In genomic region chr4:165301833-165302232, GRCh38 we compare ENCODE assay signal across 9 cellular contexts. TPM values are rescaled to one million over a fixed set of nuclear protein-coding genes. Genes with fewer than 3 reads are reported as not detected.
DNase-seq lines count a peak whose midpoint lies in the region; ATAC-seq lines count a peak whose summit lies in the region.
"Had no signal": no experiment of that assay in that cellular context is flagged by ENCODE, and none has a peak within 500 bp of the region (broad histone marks: within the 10 kb centered on the region; RNA-seq: fewer than 3 reads in every experiment).

No MANE protein-coding gene starts in this region.

- H3K4me3 Mint-ChIP-seq in activated T-helper 2 cell treated with anti-CD3 and anti-CD28 coated beads, Interferon-gamma antibody, Interleukin-2, Interleukin-4, amounts not matched to agents 10 μg/mL and 5 μg/mL and 100 μg/mL, durations not matched to agents 14 hours and 24 hours and 36 hours (ENCODE audit: low read depth): peak overlapping the region; percentile 78

- H2BK12ac ChIP-seq in neuronal stem cell (ENCODE audit: low read length): no peak overlapping the region

- peaks cover 25% of the 10 kb centered on the region for H3K4me1 Mint-ChIP-seq in activated T-helper 2 cell treated with anti-CD3 and anti-CD28 coated beads, Interferon-gamma antibody, Interleukin-2, Interleukin-4, amounts not matched to agents 10 μg/mL and 5 μg/mL and 100 μg/mL, durations not matched to agents 14 hours and 24 hours and 36 hours (ENCODE audit: low read depth)

- no peaks in the 10 kb centered on the region for H3K9me3 ChIP-seq in muscle layer of colon (ENCODE audit: low read length)
- H3K9me3 ChIP-seq in neuronal stem cell (replicated peaks in 1 of 2; ENCODE audit: control insufficient read depth in 2 of 2, insufficient read depth in 1 of 2, low read depth in 1 of 2, low read length in 2 of 2): no peaks in the 10 kb centered on the region

- no peak overlapping the region for H4K91ac ChIP-seq in neuronal stem cell (ENCODE audit: low read depth, low read length, poor library complexity)

- H3K14ac ChIP-seq in neuronal stem cell (ENCODE audit: low read length): no peak overlapping the region

- H3K27me3 ChIP-seq in muscle layer of colon (ENCODE audit: control insufficient read depth in 1 of 2, insufficient read depth in 2 of 2, low read length in 2 of 2): no peaks in the 10 kb centered on the region
- H3K27me3 ChIP-seq in neuronal stem cell (ENCODE audit: control insufficient read depth in 3 of 3, insufficient read depth in 3 of 3, low read depth in 1 of 3, low read length in 3 of 3): no peaks in the 10 kb centered on the region

- H3K4me3 ChIP-seq in muscle layer of colon (ENCODE audit: low read depth in 1 of 2, low read length in 2 of 2) (peak overlapping the region; percentile 7 to 38), neuronal stem cell (ENCODE audit: low read length in 2 of 2) (no peak overlapping the region)

- no peaks in the 10 kb centered on the region for H3K79me1 ChIP-seq in neuronal stem cell (ENCODE audit: low read depth, low read length)

- no peak overlapping the region for H2AFZ ChIP-seq in neuronal stem cell (ENCODE audit: low read length)

- no peak overlapping the region for H2BK120ac ChIP-seq in neuronal stem cell (ENCODE audit: low read depth, low read length)

- H3K4ac ChIP-seq in neuronal stem cell (ENCODE audit: low read length): no peak overlapping the region

- no peak overlapping the region for H2BK15ac ChIP-seq in neuronal stem cell (ENCODE audit: low read length)

- no peak overlapping the region for H3K4me2 ChIP-seq in neuronal stem cell (ENCODE audit: insufficient read depth, low read length, poor library complexity, severe bottlenecking)

- peak overlapping the region; percentile 79 for H3K27ac Mint-ChIP-seq in activated T-helper 2 cell treated with anti-CD3 and anti-CD28 coated beads, Interferon-gamma antibody, Interleukin-2, Interleukin-4, amounts not matched to agents 10 μg/mL and 5 μg/mL and 100 μg/mL, durations not matched to agents 14 hours and 24 hours and 36 hours

- WGBS in neuronal stem cell (ENCODE audit: extremely low coverage in 2 of 2, insufficient read length in 2 of 2, insufficient replicate concordance in 1 of 2), 2 donors: no CpG with 5 or more reads among the region's 1 CpG

- ATAC-seq in GM18907 (IDR thresholded peaks at IDR 0.05; ENCODE audit: unreplicated experiment) (peak; percentile 87), HG03135 (IDR thresholded peaks at IDR 0.05; ENCODE audit: unreplicated experiment) (peak; percentile 88)
- ATAC-seq: HCT116 had no signal

- H3K4me1 ChIP-seq in muscle layer of colon (ENCODE audit: insufficient read depth, low read length) (peaks cover 5% of the 10 kb centered on the region), neuronal stem cell (ENCODE audit: control insufficient read depth in 2 of 2, insufficient read depth in 1 of 2, low read depth in 1 of 2, low read length in 2 of 2) (peaks cover 0 to 5% of the 10 kb centered on the region in 2 donors)

- no peaks in the 10 kb centered on the region for H3K27me3 Mint-ChIP-seq in activated T-helper 2 cell treated with anti-CD3 and anti-CD28 coated beads, Interferon-gamma antibody, Interleukin-2, Interleukin-4, amounts not matched to agents 10 μg/mL and 5 μg/mL and 100 μg/mL, durations not matched to agents 14 hours and 24 hours and 36 hours (ENCODE audit: low read depth)

- DNase-seq in AG20443 (ENCODE audit: low spot score) (peak; percentile 36), glomerular visceral epithelial cell (ENCODE audit: extremely low spot score) (no peak), neuronal stem cell (ENCODE audit: low spot score) (no peak)
- DNase-seq in activated T-helper 2 cell treated with anti-CD3 and anti-CD28 coated beads, Interferon-gamma antibody, Interleukin-2, Interleukin-4, amounts not matched to agents 10 μg/mL and 5 μg/mL and 100 μg/mL, durations not matched to agents 14 hours and 24 hours and 36 hours (ENCODE audit: low spot score): no peak
- no peak for DNase-seq in activated CD8-positive, alpha-beta memory T cell treated with anti-CD3 and anti-CD28 coated beads, Interleukin-2, amount 50 U/mL, for 48 hours

- H2AK5ac ChIP-seq in neuronal stem cell (ENCODE audit: low read depth, low read length): no peak overlapping the region

- no peak overlapping the region for H2BK5ac ChIP-seq in neuronal stem cell (ENCODE audit: low read length)

- intact Hi-C loops in activated T-helper 2 cell treated with anti-CD3 and anti-CD28 coated beads, Interferon-gamma antibody, Interleukin-2, Interleukin-4, amounts not matched to agents 10 μg/mL and 5 μg/mL and 100 μg/mL, durations not matched to agents 14 hours and 24 hours and 36 hours (cut with micrococcal nuclease): loop anchor here (1.0 kb wide), 1 partner anchor 25 kb away; the partner anchor contains the start of gene MSMO1

- H3K18ac ChIP-seq in neuronal stem cell (ENCODE audit: low read length): no peak overlapping the region

- no peaks in the 10 kb centered on the region for H3K9me3 Mint-ChIP-seq in activated T-helper 2 cell treated with anti-CD3 and anti-CD28 coated beads, Interferon-gamma antibody, Interleukin-2, Interleukin-4, amounts not matched to agents 10 μg/mL and 5 μg/mL and 100 μg/mL, durations not matched to agents 14 hours and 24 hours and 36 hours

- H3K36me3 ChIP-seq in muscle layer of colon (ENCODE audit: insufficient read depth, low read length): no peaks in the 10 kb centered on the region
- peaks cover 8 to 34% of the 10 kb centered on the region in 2 donors for H3K36me3 ChIP-seq in neuronal stem cell (replicated peaks in 1 of 2; ENCODE audit: control insufficient read depth in 2 of 2, insufficient read depth in 2 of 2, low read length in 2 of 2)

- H3K23ac ChIP-seq in neuronal stem cell (ENCODE audit: low read depth, low read length, poor library complexity): no peak overlapping the region

- H3K27ac ChIP-seq in muscle layer of colon (ENCODE audit: low read depth, low read length) (no peak overlapping the region), neuronal stem cell (replicated peaks; ENCODE audit: low read length) (no peak overlapping the region)

- H3K9ac ChIP-seq in muscle layer of colon (ENCODE audit: low read length) (no peak overlapping the region), neuronal stem cell (ENCODE audit: low read depth, low read length, poor library complexity) (no peak overlapping the region)

- no peak overlapping the region for H4K8ac ChIP-seq in neuronal stem cell (ENCODE audit: low read depth, low read length)

- H3K36me3 Mint-ChIP-seq in activated T-helper 2 cell treated with anti-CD3 and anti-CD28 coated beads, Interferon-gamma antibody, Interleukin-2, Interleukin-4, amounts not matched to agents 10 μg/mL and 5 μg/mL and 100 μg/mL, durations not matched to agents 14 hours and 24 hours and 36 hours (ENCODE audit: low read depth): peaks cover 38% of the 10 kb centered on the region

RNA-seq across cellular contexts. Expression of gene MSMO1, which starts 25.6 kb away (rescaled TPM):
- total RNA-seq in activated T-helper 2 cell treated with anti-CD3 and anti-CD28 coated beads, Interferon-gamma antibody, Interleukin-2, Interleukin-4, amounts not matched to agents 10 μg/mL and 5 μg/mL and 100 μg/mL, durations not matched to agents 14 hours and 24 hours and 36 hours: 105 and 110 TPM in 2 replicates
- 226 TPM for polyA plus RNA-seq in neuronal stem cell (2013, experiment 1 of 2)
- polyA plus RNA-seq in neuronal stem cell (2013, experiment 2 of 2): 233 TPM

Comparison
In these comparisons a context has a peak if more than half of its experiments do, and no peak if none do; other contexts are left out.
1. H3K4me3 ChIP-seq: peak in muscle layer of colon (2 of 2); none in neuronal stem cell (0 of 2).